ENCODE assay signal across 27 cellular contexts in the genomic region with DNA sequence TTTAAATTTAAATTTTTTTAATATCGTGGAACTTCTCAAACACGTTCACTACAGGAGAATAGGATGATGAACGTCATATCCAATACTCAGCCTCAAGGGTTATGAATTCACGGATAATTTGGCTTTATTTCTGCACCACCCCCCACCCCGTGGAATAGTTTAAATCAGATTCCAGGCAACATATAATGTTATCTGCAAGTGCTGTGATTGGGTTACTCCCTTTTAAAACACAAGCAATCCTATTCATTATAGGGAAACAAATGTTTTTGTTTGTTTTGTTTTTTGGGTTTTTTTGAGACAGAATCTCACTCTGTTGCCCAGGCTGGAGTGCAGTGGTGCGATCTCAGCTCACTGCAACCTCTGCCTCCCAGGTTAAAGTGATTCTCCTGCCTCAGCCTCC.
"Had no signal": no experiment of that assay in that cellular context is flagged by ENCODE, and none has a peak within 500 bp of the region (broad histone marks: within the 10 kb centered on the region; RNA-seq: fewer than 3 reads in every experiment).

No MANE protein-coding gene starts in this region.

- H3K36me3 Mint-ChIP-seq: mesothelial cell of epicardium had no signal

- H3K4me3 ChIP-seq: lower lobe of right lung, ovary, prostate gland, skin epidermis, stomach, testis, thyroid gland, transverse colon, upper lobe of left lung, vagina had no signal

- DNase-seq: hippocampal formation; kidney glomerular epithelial cell; left cardiac atrium; lower lobe of right lung; mammary epithelial cell; mesenchymal stem cell; naive thymus-derived CD4-positive, alpha-beta T cell; nephron progenitor cell; ovary; posterior cingulate gyrus; retina; stimulated activated CD4-positive, alpha-beta T cell treated with anti-CD3 and anti-CD28 coated beads, Interleukin-12 subunit alpha, Interleukin-12 subunit beta, amount 100 ng/mL, for 4 hours; stimulated activated CD4-positive, alpha-beta T cell treated with anti-CD3 and anti-CD28 coated beads, Interleukin-15, amount 100 ng/mL, for 24 hours; stimulated activated CD4-positive, alpha-beta T cell treated with anti-CD3 and anti-CD28 coated beads, Interleukin-2, amount 100 ng/mL, for 24 hours; stimulated activated CD4-positive, alpha-beta T cell treated with anti-CD3 and anti-CD28 coated beads, Interleukin-4, amount 100 ng/mL, for 1 hour; stimulated activated naive B cell treated with anti-CD40 and anti-IgM and Interleukin-4, amounts not matched to agents 10 μg/mL and 1 μg/mL and 100 μg/mL, for 72 hours; stimulated activated naive CD8-positive, alpha-beta T cell treated with anti-CD3 and anti-CD28 coated beads, Interleukin-15, Interleukin-2, amounts not matched to agents 100 U/mL and 50 U/mL, for 24 hours; stomach; testis; thyroid gland; upper lobe of left lung had no signal

- H3K4me1 ChIP-seq: prostate gland had no signal

- H3K9me3 ChIP-seq: lower lobe of right lung, ovary, prostate gland, stomach, testis, thyroid gland, transverse colon, upper lobe of left lung, vagina had no signal

- H3K4me3 Mint-ChIP-seq: mesothelial cell of epicardium, nephron progenitor cell had no signal

- H3K27me3 Mint-ChIP-seq: stimulated activated naive B cell treated with anti-CD40 and anti-IgM and Interleukin-4, amounts not matched to agents 10 μg/mL and 1 μg/mL and 100 μg/mL, for 72 hours had no signal

- ATAC-seq: left lobe of liver; naive thymus-derived CD4-positive, alpha-beta T cell; stimulated activated naive B cell treated with anti-CD40 and anti-IgM and Interleukin-4, amounts not matched to agents 10 μg/mL and 1 μg/mL and 100 μg/mL, for 72 hours; stimulated activated naive CD8-positive, alpha-beta T cell treated with anti-CD3 and anti-CD28 coated beads, Interleukin-15, Interleukin-2, amounts not matched to agents 100 U/mL and 50 U/mL, for 24 hours had no signal

- H3K27ac ChIP-seq: lower lobe of right lung, ovary, prostate gland, testis, thyroid gland had no signal

- H3K27ac Mint-ChIP-seq: mesothelial cell of epicardium, nephron progenitor cell had no signal

- H3K9me3 Mint-ChIP-seq: mesothelial cell of epicardium; nephron progenitor cell; stimulated activated naive B cell treated with anti-CD40 and anti-IgM and Interleukin-4, amounts not matched to agents 10 μg/mL and 1 μg/mL and 100 μg/mL, for 72 hours had no signal

- H3K27me3 ChIP-seq: ovary, stomach, testis, thyroid gland, transverse colon, upper lobe of left lung, vagina had no signal

- H3K36me3 ChIP-seq: lower lobe of right lung, ovary, prostate gland, stomach, thyroid gland, transverse colon, upper lobe of left lung, vagina had no signal
